Comparison of ENCODE assay signal across 18 cellular contexts in the genomic region with DNA sequence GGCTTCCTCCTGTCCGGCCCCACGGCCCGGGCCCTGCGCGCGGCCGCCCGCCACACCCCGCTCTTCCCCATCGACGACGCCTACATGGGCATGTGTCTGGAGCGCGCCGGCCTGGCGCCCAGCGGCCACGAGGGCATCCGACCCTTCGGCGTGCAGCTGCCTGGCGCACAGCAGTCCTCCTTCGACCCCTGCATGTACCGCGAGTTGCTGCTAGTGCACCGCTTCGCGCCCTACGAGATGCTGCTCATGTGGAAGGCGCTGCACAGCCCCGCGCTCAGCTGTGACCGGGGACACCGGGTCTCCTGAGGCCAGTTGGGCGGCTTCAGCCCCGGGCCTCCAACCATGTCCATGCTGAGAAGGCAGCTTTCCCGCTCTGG. TPM values are rescaled to one million over a fixed set of nuclear protein-coding genes. Genes with fewer than 3 reads are reported as not detected.
DNase-seq lines count a peak whose midpoint lies in the region; ATAC-seq and TF ChIP-seq lines count a peak whose summit lies in the region.
"Had no signal": no experiment of that assay in that cellular context is flagged by ENCODE, and none has a peak within 500 bp of the region (broad histone marks: within the 10 kb centered on the region; RNA-seq: fewer than 3 reads in every experiment).

No MANE protein-coding gene starts in this region.

- TF ChIP-seq POLR2A in testis (IDR thresholded peaks at IDR 0.05) (no peak), thyroid gland (IDR thresholded peaks at IDR 0.05) (no peak)

- ATAC-seq in GM19035 (IDR thresholded peaks at IDR 0.05; ENCODE audit: unreplicated experiment) = no peak
- ATAC-seq: PC-3 had no signal

- peak overlapping the region; percentile 66 for H3K4me3 Mint-ChIP-seq in nephron progenitor cell

- DNase-seq in left ventricle myocardium inferior = no peak
- DNase-seq in right atrium auricular region (ENCODE audit: low spot score) = no peak
- DNase-seq in coronary artery (ENCODE audit: low spot score) = no peak
- DNase-seq in nephron progenitor cell = no peak
- no peak for DNase-seq in testis
- no peak for DNase-seq in thyroid gland
- DNase-seq in caudate nucleus (lab: John Stamatoyannopoulos, UW) = no peak
- DNase-seq: ACHN, DND-41, GDM1, NCI-H1694 treated with DMSO at 0.1 percent for 48 hours, NCI-H345, PC-3 had no signal

- TF ChIP-seq CTCF in left ventricle myocardium inferior (IDR thresholded peaks at IDR 0.05; ENCODE audit: borderline replicate concordance) = no peak
- no peak for TF ChIP-seq CTCF in right atrium auricular region (IDR thresholded peaks at IDR 0.05)
- TF ChIP-seq CTCF in coronary artery (IDR thresholded peaks at IDR 0.05) = no peak
- TF ChIP-seq CTCF in nephron progenitor cell (IDR thresholded peaks at IDR 0.05) = no peak
- TF ChIP-seq CTCF in testis (IDR thresholded peaks at IDR 0.05) = no peak
- no peak for TF ChIP-seq CTCF in thyroid gland (IDR thresholded peaks at IDR 0.05)

- peaks cover 71% of the 10 kb centered on the region for H3K27me3 Mint-ChIP-seq in nephron progenitor cell (ENCODE audit: low read depth, poor library complexity)

- H3K9me3 Mint-ChIP-seq in nephron progenitor cell = peaks cover 13% of the 10 kb centered on the region

- no peak overlapping the region for H3K27ac Mint-ChIP-seq in nephron progenitor cell

- peak overlapping the region; percentile 62 for H3K4me3 ChIP-seq in left ventricle myocardium inferior
- H3K4me3 ChIP-seq in right atrium auricular region = no peak overlapping the region
- H3K4me3 ChIP-seq in coronary artery = peak overlapping the region; percentile 71
- H3K4me3 ChIP-seq in testis = peak overlapping the region; percentile 44 to 50
- H3K4me3 ChIP-seq in thyroid gland (replicated peaks in 1 of 3) = no peak overlapping the region

- intact Hi-C loops in left ventricle myocardium inferior (cut with micrococcal nuclease) (no loop called here), testis (cut with DNase I; ENCODE audit: low total_unique reads) (no loop called here), thyroid gland (cut with DNase I) (loop anchor here (10.0 kb wide), 1 partner anchor 154 kb away; no protein-coding TSS in a partner anchor)

- H3K9me3 ChIP-seq in left ventricle myocardium inferior (replicated peaks) (no peaks in the 10 kb centered on the region), right atrium auricular region (no peaks in the 10 kb centered on the region), testis (no peaks in the 10 kb centered on the region), thyroid gland (no peaks in the 10 kb centered on the region)

- no peaks in the 10 kb centered on the region for H3K36me3 Mint-ChIP-seq in nephron progenitor cell (ENCODE audit: low read depth)
- H3K36me3 Mint-ChIP-seq: CD4-positive, alpha-beta memory T cell had no signal

- peaks cover 22% of the 10 kb centered on the region for H3K4me1 Mint-ChIP-seq in nephron progenitor cell

- H3K36me3 ChIP-seq in left ventricle myocardium inferior = no peaks in the 10 kb centered on the region
- no peaks in the 10 kb centered on the region for H3K36me3 ChIP-seq in right atrium auricular region
- H3K36me3 ChIP-seq in testis (ENCODE audit: low read depth, missing control alignments) = no peaks in the 10 kb centered on the region
- H3K36me3 ChIP-seq in thyroid gland = no peaks in the 10 kb centered on the region

- H3K27me3 ChIP-seq in left ventricle myocardium inferior (ENCODE audit: low read depth) = peaks cover 95% of the 10 kb centered on the region
- peaks cover 3 to 18% of the 10 kb centered on the region in 2 donors for H3K27me3 ChIP-seq in right atrium auricular region
- no peaks in the 10 kb centered on the region for H3K27me3 ChIP-seq in testis
- peaks cover 13% of the 10 kb centered on the region for H3K27me3 ChIP-seq in thyroid gland

- H3K4me1 ChIP-seq in left ventricle myocardium inferior = peaks cover 10% of the 10 kb centered on the region
- peaks cover 0 to 10% of the 10 kb centered on the region in 2 donors for H3K4me1 ChIP-seq in right atrium auricular region
- peaks cover 9% of the 10 kb centered on the region for H3K4me1 ChIP-seq in testis
- peaks cover 6 to 8% of the 10 kb centered on the region in 2 donors for H3K4me1 ChIP-seq in thyroid gland

- 66 to 67% methylated on average over 4 to 37 of the region's 37 CpGs for WGBS in testis, 2 donors
- 57 to 84% methylated on average over 18 to 30 of the region's 37 CpGs for WGBS in thyroid gland, 2 donors

- H3K27ac ChIP-seq in left ventricle myocardium inferior (replicated peaks) = no peak overlapping the region
- H3K27ac ChIP-seq in right atrium auricular region = no peak overlapping the region
- H3K27ac ChIP-seq in coronary artery = no peak overlapping the region
- no peak overlapping the region for H3K27ac ChIP-seq in testis
- no peak overlapping the region for H3K27ac ChIP-seq in thyroid gland
- no peak overlapping the region for H3K27ac ChIP-seq in caudate nucleus (ENCODE audit: low read depth, low read length)
- H3K27ac ChIP-seq: GM23248, KMS-11 had no signal

RNA-seq across cellular contexts. Expression of gene B3GNT6, which starts 6.2 kb away (rescaled TPM):
- not detected for total RNA-seq in left ventricle myocardium inferior
- total RNA-seq in right atrium auricular region = not detected
- total RNA-seq in testis = under 1 TPM; 0.47 to 0.74 TPM
- not detected for polyA plus RNA-seq in testis (ENCODE audit: insufficient read depth, low read depth, low replicate concordance)
- total RNA-seq in thyroid gland = under 1 TPM in 1 of 4 donors, not detected in 3; 0.40 TPM
- total RNA-seq: CD4-positive, alpha-beta memory T cell; GM23248; MCF 10A had no signal
- polyA plus RNA-seq: CD4-positive, alpha-beta memory T cell; GM23248 had no signal

RNA-seq across cellular contexts. Expression of gene CAPN5, which starts 26.4 kb away (rescaled TPM):
- total RNA-seq in left ventricle myocardium inferior (2.3 TPM), right atrium auricular region (1 to 10 TPM; 2.6 to 4.0 TPM), testis (100 to 1,000 TPM; 102 to 116 TPM), thyroid gland (1 to 10 TPM; 3.0 to 5.6 (median 4.1) TPM)
- polyA plus RNA-seq in testis (ENCODE audit: insufficient read depth, low read depth, low replicate concordance) = 62.3 TPM

Comparison
In these comparisons a context has a peak if more than half of its experiments do, and no peak if none do; other contexts are left out.
1. H3K4me3 ChIP-seq: peak in left ventricle myocardium inferior (single experiment), coronary artery (single experiment) and testis (2 of 2); none in right atrium auricular region (0 of 2) and thyroid gland (0 of 3).
2. RNA of gene CAPN5, which starts 26.4 kb away (total RNA-seq): 102 to 116 TPM in testis; 3.0 to 5.6 TPM in thyroid gland, 2.6 to 4.0 TPM in right atrium auricular region and 2.3 TPM in left ventricle myocardium inferior (single experiment); every median in the first group is over 10 times any median in the second.